1 cellular context compared by ENCODE assay signal in the genomic region with DNA sequence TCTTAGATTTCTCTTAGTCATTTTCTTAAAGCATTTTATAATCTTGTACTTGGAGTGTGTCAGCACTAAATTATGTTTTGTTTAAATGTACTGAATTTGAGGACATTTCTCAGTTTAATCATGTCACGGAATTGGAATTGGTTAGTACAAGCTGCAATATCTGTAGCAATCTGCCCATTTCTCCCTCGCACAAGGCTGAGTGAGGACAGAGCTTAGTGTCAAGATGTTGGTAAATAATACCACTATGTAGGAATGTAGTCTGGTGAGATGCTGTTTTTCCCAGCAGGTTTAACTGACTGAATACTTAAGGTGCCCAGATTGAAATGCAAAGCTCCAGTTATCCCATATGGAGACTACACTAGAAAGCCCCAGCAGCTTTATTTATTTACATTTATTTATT.
TF ChIP-seq lines count a peak whose summit lies in the region.

No MANE protein-coding gene starts in this region.

TF ChIP-seq in HepG2, 621 proteins besides CTCF, POLR2A, EP300 and RAD21:
- TF ChIP-seq MXI1 (IDR thresholded peaks at IDR 0.05; ENCODE audit: borderline replicate concordance, low read depth, low read length) (no peak), ZNF205 (CRISPR knock-in tag; IDR thresholded peaks at IDR 0.05) (no peak), GTF3A (CRISPR knock-in tag; conservative IDR thresholded peaks at IDR 0.05) (no peak), CREB1 (IDR thresholded peaks at IDR 0.05) (no peak), CREB1 (CRISPR knock-in tag; IDR thresholded peaks at IDR 0.05) (no peak), FOSL2 (CRISPR knock-in tag; IDR thresholded peaks at IDR 0.05) (no peak), ZFAT (CRISPR knock-in tag; conservative IDR thresholded peaks at IDR 0.05) (no peak), ZNF180 (CRISPR knock-in tag; IDR thresholded peaks at IDR 0.05; ENCODE audit: borderline replicate concordance, low read depth) (no peak)
